Comparison of ENCODE assay signal across 22 cellular contexts in the genomic region with DNA sequence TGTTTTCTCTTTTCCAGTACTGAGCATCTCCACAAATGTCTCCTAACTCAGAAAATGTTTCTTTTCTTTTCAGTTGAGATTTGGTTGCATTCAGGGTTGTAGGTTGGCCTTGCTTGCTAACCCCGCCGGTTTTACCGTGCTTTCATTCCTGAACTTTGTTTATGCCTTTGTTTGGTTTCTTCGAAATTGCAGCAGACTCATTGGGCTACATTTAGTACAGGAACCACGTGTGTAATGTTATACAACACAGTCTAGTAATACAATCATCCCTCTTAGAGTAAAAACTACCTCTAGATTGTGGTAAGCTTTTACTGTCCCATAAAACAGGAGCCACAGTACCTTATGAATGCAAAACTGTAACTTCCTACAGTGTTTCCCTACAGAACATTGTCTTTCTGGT. TPM values are rescaled to one million over a fixed set of nuclear protein-coding genes. Genes with fewer than 3 reads are reported as not detected.
DNase-seq lines count a peak whose midpoint lies in the region; ATAC-seq and TF ChIP-seq lines count a peak whose summit lies in the region.
"Had no signal": no experiment of that assay in that cellular context is flagged by ENCODE, and none has a peak within 500 bp of the region (broad histone marks: within the 10 kb centered on the region; RNA-seq: fewer than 3 reads in every experiment).

No MANE protein-coding gene starts in this region.

- H3K27ac Mint-ChIP-seq in brain: peak overlapping the region in 3 of 5 experiments; percentile 1 to 78 (median 66)
- H3K27ac Mint-ChIP-seq in progenitor cell of endocrine pancreas: peak overlapping the region; percentile 24
- no peak overlapping the region for H3K27ac Mint-ChIP-seq in activated T-helper 2 cell treated with anti-CD3 and anti-CD28 coated beads, Interferon-gamma antibody, Interleukin-2, Interleukin-4, amounts not matched to agents 10 μg/mL and 5 μg/mL and 100 μg/mL, durations not matched to agents 14 hours and 24 hours and 36 hours
- H3K27ac Mint-ChIP-seq: CD8-positive, alpha-beta T cell; GM23338 had no signal

- peak; percentile 29 for DNase-seq in H4 (ENCODE audit: low spot score)
- no peak for DNase-seq in foreskin keratinocyte
- no peak for DNase-seq in progenitor cell of endocrine pancreas (ENCODE audit: low spot score, unreplicated experiment)
- no peak for DNase-seq in NCI-H2029 treated with DMSO at 0.1 percent for 48 hours (lab: John Stamatoyannopoulos, UW)
- no peak for DNase-seq in activated T-helper 2 cell treated with anti-CD3 and anti-CD28 coated beads, Interferon-gamma antibody, Interleukin-2, Interleukin-4, amounts not matched to agents 10 μg/mL and 5 μg/mL and 100 μg/mL, durations not matched to agents 14 hours and 24 hours and 36 hours (ENCODE audit: low spot score)
- DNase-seq in mucosa of descending colon: no peak
- DNase-seq: 8988T; CD8-positive, alpha-beta T cell; Kasumi-1; MG63; NCI-H1417 treated with DMSO at 0.1 percent for 48 hours; NCI-H187 treated with DMSO at 0.1 percent for 48 hours; NCI-H748 treated with DMSO at 0.1 percent for 48 hours; PC-9; RPMI8226; SHP77 treated with DMSO at 0.1 percent for 48 hours had no signal

- no peak overlapping the region for H3K4me3 ChIP-seq in mucosa of descending colon
- H3K4me3 ChIP-seq: BLaER1 treated with 17β-estradiol and CSF1 and Interleukin-3, amounts not matched to agents 10 nM and 100 nM; GM23338; MG63; PC-9 had no signal

- H3K4me3 Mint-ChIP-seq in brain (no peak overlapping the region), progenitor cell of endocrine pancreas (ENCODE audit: low read depth) (no peak overlapping the region)
- H3K4me3 Mint-ChIP-seq in activated T-helper 2 cell treated with anti-CD3 and anti-CD28 coated beads, Interferon-gamma antibody, Interleukin-2, Interleukin-4, amounts not matched to agents 10 μg/mL and 5 μg/mL and 100 μg/mL, durations not matched to agents 14 hours and 24 hours and 36 hours (ENCODE audit: low read depth): no peak overlapping the region
- H3K4me3 Mint-ChIP-seq: CD8-positive, alpha-beta T cell; GM23338 had no signal

- H3K36me3 Mint-ChIP-seq in brain (peaks cover 75% of the 10 kb centered on the region), progenitor cell of endocrine pancreas (ENCODE audit: insufficient read depth) (peaks cover 54% of the 10 kb centered on the region)
- peaks cover 92% of the 10 kb centered on the region for H3K36me3 Mint-ChIP-seq in activated T-helper 2 cell treated with anti-CD3 and anti-CD28 coated beads, Interferon-gamma antibody, Interleukin-2, Interleukin-4, amounts not matched to agents 10 μg/mL and 5 μg/mL and 100 μg/mL, durations not matched to agents 14 hours and 24 hours and 36 hours (ENCODE audit: low read depth)

- no peaks in the 10 kb centered on the region for H3K36me3 ChIP-seq in mucosa of descending colon (ENCODE audit: low read depth)

- ATAC-seq in foreskin keratinocyte: no peak
- ATAC-seq in mucosa of descending colon: no peak
- ATAC-seq: CD8-positive, alpha-beta T cell; GM23338; SK-N-SH treated with all-trans-retinoic acid at 6 μM for 48 hours had no signal

- intact Hi-C loops in activated T-helper 2 cell treated with anti-CD3 and anti-CD28 coated beads, Interferon-gamma antibody, Interleukin-2, Interleukin-4, amounts not matched to agents 10 μg/mL and 5 μg/mL and 100 μg/mL, durations not matched to agents 14 hours and 24 hours and 36 hours (cut with micrococcal nuclease): no loop called here
- intact Hi-C loops in mucosa of descending colon (cut with DNase I, micrococcal nuclease): no loop called here

- H3K27me3 ChIP-seq in foreskin keratinocyte: no peaks in the 10 kb centered on the region
- H3K27me3 ChIP-seq: BLaER1 treated with 17β-estradiol and CSF1 and Interleukin-3, amounts not matched to agents 10 nM and 100 nM; MG63 had no signal

- TF ChIP-seq CTCF in brain (conservative IDR thresholded peaks at IDR 0.05) (no peak), foreskin keratinocyte (conservative IDR thresholded peaks at IDR 0.05) (no peak), progenitor cell of endocrine pancreas (IDR thresholded peaks at IDR 0.05; ENCODE audit: unreplicated experiment) (no peak), mucosa of descending colon (IDR thresholded peaks at IDR 0.05) (no peak)

- H3K4me1 Mint-ChIP-seq in brain (peaks cover 37% of the 10 kb centered on the region), progenitor cell of endocrine pancreas (ENCODE audit: low read depth) (peaks cover 44% of the 10 kb centered on the region)
- peaks cover 18% of the 10 kb centered on the region for H3K4me1 Mint-ChIP-seq in activated T-helper 2 cell treated with anti-CD3 and anti-CD28 coated beads, Interferon-gamma antibody, Interleukin-2, Interleukin-4, amounts not matched to agents 10 μg/mL and 5 μg/mL and 100 μg/mL, durations not matched to agents 14 hours and 24 hours and 36 hours (ENCODE audit: low read depth)
- H3K4me1 Mint-ChIP-seq: GM23338 had no signal

- H3K27me3 Mint-ChIP-seq in brain: no peaks in the 10 kb centered on the region
- H3K27me3 Mint-ChIP-seq in progenitor cell of endocrine pancreas: no peaks in the 10 kb centered on the region
- no peaks in the 10 kb centered on the region for H3K27me3 Mint-ChIP-seq in activated T-helper 2 cell treated with anti-CD3 and anti-CD28 coated beads, Interferon-gamma antibody, Interleukin-2, Interleukin-4, amounts not matched to agents 10 μg/mL and 5 μg/mL and 100 μg/mL, durations not matched to agents 14 hours and 24 hours and 36 hours (ENCODE audit: low read depth)

- H3K9me3 ChIP-seq in mucosa of descending colon: no peaks in the 10 kb centered on the region
- H3K9me3 ChIP-seq: BLaER1 treated with 17β-estradiol and CSF1 and Interleukin-3, amounts not matched to agents 10 nM and 100 nM; MG63 had no signal

- peak overlapping the region; percentile 18 for H3K27ac ChIP-seq in foreskin keratinocyte
- H3K27ac ChIP-seq: PC-9 had no signal

- H3K9me3 Mint-ChIP-seq in brain (no peaks in the 10 kb centered on the region), progenitor cell of endocrine pancreas (ENCODE audit: low read depth) (no peaks in the 10 kb centered on the region)
- H3K9me3 Mint-ChIP-seq in activated T-helper 2 cell treated with anti-CD3 and anti-CD28 coated beads, Interferon-gamma antibody, Interleukin-2, Interleukin-4, amounts not matched to agents 10 μg/mL and 5 μg/mL and 100 μg/mL, durations not matched to agents 14 hours and 24 hours and 36 hours: no peaks in the 10 kb centered on the region
- H3K9me3 Mint-ChIP-seq: CD8-positive, alpha-beta T cell; GM23338 had no signal

- H3K4me1 ChIP-seq in foreskin keratinocyte (peaks cover 29% of the 10 kb centered on the region), mucosa of descending colon (ENCODE audit: low read depth) (no peaks in the 10 kb centered on the region)

RNA-seq across cellular contexts. Expression of a gene that starts 57.9 kb away (rescaled TPM):
- total RNA-seq in H4 (2014; rRNA removed; shearing (Covaris generic)): 0.08 TPM in 1 of 2 replicates, not detected in the other
- polyA plus RNA-seq in brain (ENCODE audit: insufficient read depth, low read depth, low replicate concordance) (0.19 TPM), foreskin keratinocyte (not detected in 2 replicates)
- total RNA-seq in foreskin keratinocyte (not detected in 2 replicates), progenitor cell of endocrine pancreas (2.4 and 2.7 TPM in 2 replicates), mucosa of descending colon (under 1 TPM in 1 of 3 donors, not detected in 2; 0.44 TPM)
- total RNA-seq in activated T-helper 2 cell treated with anti-CD3 and anti-CD28 coated beads, Interferon-gamma antibody, Interleukin-2, Interleukin-4, amounts not matched to agents 10 μg/mL and 5 μg/mL and 100 μg/mL, durations not matched to agents 14 hours and 24 hours and 36 hours: not detected in 2 replicates
- total RNA-seq: CD8-positive, alpha-beta T cell; G401; GM23338; NCI-H460; PC-9 had no signal
- polyA plus RNA-seq: GM23338 had no signal
